Comparison of ENCODE assay signal across 18 cellular contexts in genomic region chr11:17020831-17021230, GRCh38. TPM values are rescaled to one million over a fixed set of nuclear protein-coding genes. Genes with fewer than 3 reads are reported as not detected.
DNase-seq lines count a peak whose midpoint lies in the region; ATAC-seq and TF ChIP-seq lines count a peak whose summit lies in the region.
"Had no signal": no experiment of that assay in that cellular context is flagged by ENCODE, and none has a peak within 500 bp of the region (broad histone marks: within the 10 kb centered on the region; RNA-seq: fewer than 3 reads in every experiment).

No MANE protein-coding gene starts in this region.

- H3K27ac Mint-ChIP-seq in stimulated activated naive CD8-positive, alpha-beta T cell treated with anti-CD3 and anti-CD28 coated beads, Interleukin-15, Interleukin-2, amounts not matched to agents 100 ng/mL and 50 ng/mL, for 24 hours = peak overlapping the region; percentile 4
- H3K27ac Mint-ChIP-seq in chondrocyte (ENCODE audit: unreplicated experiment) (peak overlapping the region; percentile 43), neural crest cell (ENCODE audit: unreplicated experiment) (peak overlapping the region; percentile 0)

- DNase-seq in stimulated activated naive CD8-positive, alpha-beta T cell treated with anti-CD3 and anti-CD28 coated beads, Interleukin-15, Interleukin-2, amounts not matched to agents 100 U/mL and 50 U/mL, for 24 hours = no peak
- DNase-seq in chondrocyte (ENCODE audit: low spot score) (no peak), neural crest cell (ENCODE audit: low read depth, low spot score) (no peak), NAMALWA (ENCODE audit: low spot score) (no peak), left lobe of liver (ENCODE audit: low spot score) (no peak)
- no peak for DNase-seq in activated CD8-positive, alpha-beta memory T cell treated with anti-CD3 and anti-CD28 coated beads, Interleukin-2, amount 50 U/mL, for 48 hours
- DNase-seq: DND-41, IMR-90, Karpas-422, NCI-H1105 treated with DMSO at 0.1 percent for 48 hours, NCI-H1694 treated with DMSO at 0.1 percent for 48 hours, NCI-H2107, NCI-H69, OCI-M1, SHP77 treated with DMSO at 0.1 percent for 48 hours had no signal

- peaks cover 14% of the 10 kb centered on the region for H3K27me3 Mint-ChIP-seq in stimulated activated naive CD8-positive, alpha-beta T cell treated with anti-CD3 and anti-CD28 coated beads, Interleukin-15, Interleukin-2, amounts not matched to agents 100 ng/mL and 50 ng/mL, for 24 hours
- H3K27me3 Mint-ChIP-seq in chondrocyte (ENCODE audit: low read depth) = peaks cover 2% of the 10 kb centered on the region
- peaks cover 61% of the 10 kb centered on the region for H3K27me3 Mint-ChIP-seq in neural crest cell (ENCODE audit: low read depth)

- H3K4me3 Mint-ChIP-seq in stimulated activated naive CD8-positive, alpha-beta T cell treated with anti-CD3 and anti-CD28 coated beads, Interleukin-15, Interleukin-2, amounts not matched to agents 100 ng/mL and 50 ng/mL, for 24 hours = no peak overlapping the region
- H3K4me3 Mint-ChIP-seq in chondrocyte (ENCODE audit: unreplicated experiment) (no peak overlapping the region), neural crest cell (no peak overlapping the region)

- H3K36me3 Mint-ChIP-seq in stimulated activated naive CD8-positive, alpha-beta T cell treated with anti-CD3 and anti-CD28 coated beads, Interleukin-15, Interleukin-2, amounts not matched to agents 100 ng/mL and 50 ng/mL, for 24 hours (ENCODE audit: low read depth) = no peaks in the 10 kb centered on the region
- H3K36me3 Mint-ChIP-seq in chondrocyte (ENCODE audit: low read depth) (no peaks in the 10 kb centered on the region), neural crest cell (ENCODE audit: low read depth) (no peaks in the 10 kb centered on the region)

- ATAC-seq in stimulated activated naive CD8-positive, alpha-beta T cell treated with anti-CD3 and anti-CD28 coated beads, Interleukin-15, Interleukin-2, amounts not matched to agents 100 U/mL and 50 U/mL, for 24 hours = no peak
- ATAC-seq in left lobe of liver (no peak), GM19324 (IDR thresholded peaks at IDR 0.05; ENCODE audit: low FRiP score, unreplicated experiment) (no peak)

- no peak for TF ChIP-seq CTCF in chondrocyte (IDR thresholded peaks at IDR 0.05)
- no peak for TF ChIP-seq CTCF in neural crest cell (conservative IDR thresholded peaks at IDR 0.05)

- H3K9me3 Mint-ChIP-seq in stimulated activated naive CD8-positive, alpha-beta T cell treated with anti-CD3 and anti-CD28 coated beads, Interleukin-15, Interleukin-2, amounts not matched to agents 100 ng/mL and 50 ng/mL, for 24 hours = no peaks in the 10 kb centered on the region
- H3K9me3 Mint-ChIP-seq in chondrocyte (ENCODE audit: low read depth) = no peaks in the 10 kb centered on the region
- H3K9me3 Mint-ChIP-seq in neural crest cell = no peaks in the 10 kb centered on the region

- H3K4me1 Mint-ChIP-seq in stimulated activated naive CD8-positive, alpha-beta T cell treated with anti-CD3 and anti-CD28 coated beads, Interleukin-15, Interleukin-2, amounts not matched to agents 100 ng/mL and 50 ng/mL, for 24 hours (ENCODE audit: low read depth) = no peaks in the 10 kb centered on the region
- H3K4me1 Mint-ChIP-seq in chondrocyte (ENCODE audit: low read depth) (peaks cover 10% of the 10 kb centered on the region), neural crest cell (no peaks in the 10 kb centered on the region)

RNA-seq across cellular contexts. Expression of gene PLEKHA7, which starts 6.6 kb away (rescaled TPM):
- 0.92 to 6.1 TPM (median 1.8 TPM) in 3 replicates for total RNA-seq in chondrocyte
- total RNA-seq in neural crest cell = 15.6 and 18.2 TPM in 2 replicates
- total RNA-seq in left lobe of liver = 25.8 TPM
- total RNA-seq: IMR-90, RPMI7951 had no signal

RNA-seq across cellular contexts. Expression of gene RPS13, which starts 56.6 kb away (rescaled TPM):
- total RNA-seq in chondrocyte (633 to 798 TPM (median 644 TPM) in 3 replicates), neural crest cell (1,131 and 1,196 TPM in 2 replicates), left lobe of liver (272 TPM)
